Comparison of ENCODE assay signal across 17 cellular contexts in the genomic region with DNA sequence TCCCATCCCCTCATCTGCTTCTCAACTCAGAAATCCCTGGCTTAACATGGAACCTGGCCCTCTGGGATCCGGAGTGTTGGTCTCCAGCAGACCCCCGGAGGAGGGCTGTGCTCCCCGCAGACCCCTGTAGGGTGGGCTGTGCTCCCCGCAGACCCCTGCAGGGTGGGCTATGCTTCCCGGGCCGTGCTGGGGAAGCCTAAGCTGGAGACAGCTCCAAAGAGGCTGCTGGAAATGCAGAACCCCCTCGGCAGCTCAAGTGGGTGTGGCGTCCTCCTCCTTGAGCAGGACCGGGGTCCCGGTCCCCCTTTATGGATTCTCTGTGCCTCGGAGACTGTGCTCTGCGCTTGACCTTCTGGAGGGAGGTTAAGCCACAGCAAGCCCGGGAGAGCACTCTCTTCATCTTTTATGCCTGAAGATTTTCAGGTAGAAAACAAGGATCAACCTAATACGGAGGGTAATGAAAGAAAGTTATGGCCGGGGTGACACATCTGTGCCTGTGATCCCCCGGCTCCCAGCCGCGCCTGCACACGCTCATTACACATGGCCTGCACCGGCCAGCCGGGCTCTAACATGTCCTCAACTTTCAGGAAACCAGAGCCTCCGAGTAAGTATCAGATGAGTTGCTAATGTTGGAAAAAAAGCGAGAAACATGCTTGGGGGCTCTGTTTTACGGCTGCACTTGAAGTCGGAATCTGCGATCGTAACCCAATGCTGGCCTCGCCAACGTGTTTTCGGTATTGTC.
"Had no signal": no experiment of that assay in that cellular context is flagged by ENCODE, and none has a peak within 500 bp of the region (broad histone marks: within the 10 kb centered on the region; RNA-seq: fewer than 3 reads in every experiment).

No MANE protein-coding gene starts in this region.

- H3K27ac ChIP-seq: epithelial cell of prostate, esophagus muscularis mucosa, gastrocnemius medialis, hepatocyte, pancreas, prostate gland, sigmoid colon, skin epidermis had no signal

- FAIRE-seq: colon, pancreas had no signal

- DNase-seq: effector memory CD8-positive, alpha-beta T cell; gastrocnemius medialis; left colon; natural killer cell; nucleus accumbens; sigmoid colon; stimulated activated CD4-positive, alpha-beta T cell treated with anti-CD3 and anti-CD28 coated beads, Interleukin-12 subunit alpha, Interleukin-12 subunit beta, amount 100 ng/mL, for 4 hours; stimulated activated CD4-positive, alpha-beta T cell treated with anti-CD3 and anti-CD28 coated beads, Interleukin-2, amount 100 ng/mL, for 48 hours; stimulated activated naive CD4-positive, alpha-beta T cell treated with Interleukin-2 at 50 U/mL for 16 hours; trophoblast cell had no signal

- ATAC-seq: effector memory CD8-positive, alpha-beta T cell; gastrocnemius medialis; left colon; natural killer cell; pancreas had no signal

- H3K4me1 ChIP-seq: gastrocnemius medialis, pancreas, prostate gland, sigmoid colon had no signal

- H3K27me3 ChIP-seq: hepatocyte, pancreas had no signal

- H3K4me2 ChIP-seq: hepatocyte had no signal

- H3K36me3 ChIP-seq: esophagus muscularis mucosa, gastrocnemius medialis, pancreas, prostate gland, sigmoid colon had no signal

- H3K79me2 ChIP-seq: hepatocyte had no signal

- H2AFZ ChIP-seq: hepatocyte had no signal

- H3K4me3 ChIP-seq: esophagus muscularis mucosa, gastrocnemius medialis, hepatocyte, pancreas, prostate gland, sigmoid colon, skin epidermis had no signal

- H3K9me3 ChIP-seq: gastrocnemius medialis, pancreas, prostate gland, sigmoid colon had no signal
